ENCODE assay signal across 23 cellular contexts in the genomic region with DNA sequence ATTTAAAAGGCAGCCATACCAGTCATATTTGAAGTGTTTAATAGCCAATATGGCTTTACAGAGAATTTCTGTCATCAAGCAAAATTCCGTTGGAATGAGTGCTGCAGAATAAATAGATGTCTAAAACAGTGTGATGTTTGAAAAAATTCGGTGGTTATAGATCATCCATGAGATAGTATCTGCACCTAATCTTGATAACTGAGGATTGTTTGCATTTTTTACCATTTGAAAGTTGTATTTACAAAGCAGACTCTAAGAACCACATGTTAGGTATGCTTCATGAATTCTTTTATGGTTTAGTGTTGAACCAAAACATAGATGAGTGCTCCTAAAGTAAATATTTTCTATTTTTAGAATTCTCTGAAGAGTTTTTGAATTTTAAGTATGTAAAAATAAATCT.
DNase-seq lines count a peak whose midpoint lies in the region; ATAC-seq, FAIRE-seq and TF ChIP-seq lines count a peak whose summit lies in the region.
"Had no signal": no experiment of that assay in that cellular context is flagged by ENCODE, and none has a peak within 500 bp of the region (broad histone marks: within the 10 kb centered on the region; RNA-seq: fewer than 3 reads in every experiment).

No MANE protein-coding gene starts in this region.

- no peak for TF ChIP-seq POLR2A in thyroid gland (IDR thresholded peaks at IDR 0.05)

- no peak for ATAC-seq in GM18867 (IDR thresholded peaks at IDR 0.05; ENCODE audit: unreplicated experiment)
- ATAC-seq: effector memory CD8-positive, alpha-beta T cell; esophagus mucosa; gastroesophageal sphincter; GM12878; T-helper 17 cell had no signal

- TF ChIP-seq CTCF in AG09309 (IDR thresholded peaks at IDR 0.05; ENCODE audit: control insufficient read depth, insufficient read depth, low read depth, low read length, missing control alignments) (no peak), thyroid gland (IDR thresholded peaks at IDR 0.05) (no peak)

- no peaks in the 10 kb centered on the region for H3K27me3 ChIP-seq in thyroid gland
- H3K27me3 ChIP-seq: gastroesophageal sphincter, stomach, transverse colon had no signal

- peak; percentile 62 for FAIRE-seq in endometrium (lab: Jason Lieb, UNC)
- FAIRE-seq: colon, GM12878 had no signal

- H3K27ac ChIP-seq in thyroid gland = peak overlapping the region in 1 of 3 donors; percentile 19
- H3K27ac ChIP-seq: gastroesophageal sphincter, RWPE1, stomach, transverse colon had no signal

- H3K4me3 ChIP-seq in AG09309 (ENCODE audit: control insufficient read depth, low read depth, low read length) = no peak overlapping the region
- H3K4me3 ChIP-seq in thyroid gland (replicated peaks in 1 of 3) = no peak overlapping the region
- H3K4me3 ChIP-seq: gastroesophageal sphincter, GM12878, stomach, transverse colon had no signal

- no peaks in the 10 kb centered on the region for H3K36me3 ChIP-seq in thyroid gland
- H3K36me3 ChIP-seq: gastroesophageal sphincter, stomach, transverse colon had no signal

- DNase-seq in AG09309 (ENCODE audit: low read depth) = peak; percentile 28
- DNase-seq in EL = peak; percentile 70
- DNase-seq in NCI-H345 treated with DMSO at 0.1 percent for 48 hours (lab: John Stamatoyannopoulos, UW; ENCODE audit: unreplicated experiment) = peak; percentile 42
- DNase-seq in hippocampal formation (lab: John Stamatoyannopoulos, UW) = no peak
- no peak for DNase-seq in thyroid gland
- no peak for DNase-seq in anterior cingulate cortex (lab: John Stamatoyannopoulos, UW)
- DNase-seq: activated T-cell treated with anti-CD3 and anti-CD28 coated beads, Interleukin-2, amount 50 U/mL, for 24 hours; CD4-positive, alpha-beta T cell; effector memory CD8-positive, alpha-beta T cell; H9; MV-4-11; NCI-H2081 treated with DMSO at 0.1 percent for 48 hours; NCI-H524; stomach; T-helper 17 cell; transverse colon had no signal

- peaks cover 25 to 29% of the 10 kb centered on the region in 2 donors for H3K4me1 ChIP-seq in thyroid gland
- H3K4me1 ChIP-seq: gastroesophageal sphincter had no signal

- 59 to 63% methylated on average over 2 of the region's 2 CpGs for WGBS in thyroid gland, 2 donors

- intact Hi-C loops in thyroid gland (cut with DNase I) = no loop called here

- no peaks in the 10 kb centered on the region for H3K9me3 ChIP-seq in thyroid gland
- H3K9me3 ChIP-seq: gastroesophageal sphincter, stomach, transverse colon had no signal

Comparison
In these comparisons a context has a peak if more than half of its experiments do, and no peak if none do; other contexts are left out.
1. DNase-seq: peak in AG09309 (single experiment), EL (single experiment) and NCI-H345 treated with DMSO at 0.1 percent for 48 hours (single experiment); none in hippocampal formation (0 of 2), thyroid gland (0 of 2) and anterior cingulate cortex (0 of 58).